Comparison of ENCODE assay signal across 29 cellular contexts in the genomic region with DNA sequence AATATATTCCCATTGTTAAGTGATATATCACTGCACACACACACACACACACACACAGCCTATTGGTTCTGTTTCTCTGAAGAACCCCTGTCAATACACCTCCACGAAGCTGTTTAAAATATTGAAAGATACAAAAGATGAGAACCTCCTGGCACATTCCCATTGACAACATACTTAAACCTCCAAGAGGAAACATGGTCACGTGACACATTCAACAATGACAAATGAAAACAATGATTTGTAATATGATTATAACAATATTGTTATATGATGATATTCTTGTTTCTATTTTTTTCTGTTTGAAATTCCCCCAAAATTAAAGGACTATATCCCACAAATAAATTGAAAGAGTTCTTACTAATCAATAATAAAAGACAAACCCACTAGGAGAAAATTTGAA.
"Had no signal": no experiment of that assay in that cellular context is flagged by ENCODE, and none has a peak within 500 bp of the region (broad histone marks: within the 10 kb centered on the region; RNA-seq: fewer than 3 reads in every experiment).

No MANE protein-coding gene starts in this region.

- H3K79me2 ChIP-seq: parathyroid adenoma had no signal

- H3K9ac ChIP-seq: parathyroid adenoma had no signal

- H3K4me2 ChIP-seq: smooth muscle cell had no signal

- H3K27me3 ChIP-seq: ovary, testis, uterus had no signal

- H3K36me3 ChIP-seq: neutrophil, ovary, spleen, suprapubic skin, tibial artery, transverse colon, upper lobe of right lung, uterus had no signal

- H3K4me3 ChIP-seq: ovary, psoas muscle, skin epidermis, smooth muscle cell, spleen, suprapubic skin, testis, tibial artery, transverse colon, upper lobe of right lung, uterus had no signal

- H3K27ac ChIP-seq: neutrophil, ovary, parathyroid adenoma, psoas muscle, skin epidermis, spleen, suprapubic skin, testis, tibial artery, transverse colon, upper lobe of right lung, uterus had no signal

- ATAC-seq: naive thymus-derived CD8-positive, alpha-beta T cell; natural killer cell treated with Interleukin-12 subunit alpha and Interleukin-12 subunit beta and Interleukin-15 and Interleukin-18, amount 100 ng/mL, for 72 hours; psoas muscle; right cardiac atrium; sciatic nerve; stimulated activated memory B cell treated with anti-CD40 and anti-IgM and Interleukin-4, amounts not matched to agents 10 μg/mL and 1 μg/mL and 100 μg/mL, for 72 hours; stimulated activated naive CD8-positive, alpha-beta T cell treated with anti-CD3 and anti-CD28 coated beads, Interleukin-15, amount 100 ng/mL, for 72 hours; stimulated activated naive CD8-positive, alpha-beta T cell treated with anti-CD3 and anti-CD28 coated beads, Interleukin-15, Interleukin-2, amounts not matched to agents 100 U/mL and 50 U/mL, for 24 hours; upper lobe of right lung had no signal

- DNase-seq: naive thymus-derived CD8-positive, alpha-beta T cell; nephron progenitor cell; nucleus accumbens; ovary; stimulated activated CD4-positive, alpha-beta T cell treated with anti-CD3 and anti-CD28 coated beads, Interleukin-12 subunit alpha, Interleukin-12 subunit beta, amount 100 ng/mL, for 4 hours; stimulated activated CD4-positive, alpha-beta T cell treated with anti-CD3 and anti-CD28 coated beads, Interleukin-1b, Interleukin-23, amount 100 ng/mL, for 48 hours; stimulated activated CD4-positive, alpha-beta T cell treated with anti-CD3 and anti-CD28 coated beads, Interleukin-4, amount 100 ng/mL, for 1 hour; stimulated activated CD4-positive, alpha-beta T cell treated with anti-CD3 and anti-CD28 coated beads, Interleukin-4, amount 100 ng/mL, for 4 hours; stimulated activated CD8-positive, alpha-beta memory T cell treated with anti-CD3 and anti-CD28 coated beads, Interleukin-4, amount 100 ng/mL, for 48 hours; stimulated activated naive CD4-positive, alpha-beta T cell; stimulated activated naive CD8-positive, alpha-beta T cell treated with anti-CD3 and anti-CD28 coated beads, Interleukin-15, amount 100 ng/mL, for 72 hours; stimulated activated naive CD8-positive, alpha-beta T cell treated with anti-CD3 and anti-CD28 coated beads, Interleukin-15, Interleukin-2, amounts not matched to agents 100 U/mL and 50 U/mL, for 24 hours; substantia nigra; testis; tibial artery; transverse colon; upper lobe of right lung; uterus had no signal

- H3K4me1 ChIP-seq: parathyroid adenoma, psoas muscle, spleen, suprapubic skin, tibial artery, transverse colon, upper lobe of right lung, uterus had no signal

- H3K9me3 ChIP-seq: neutrophil, ovary, psoas muscle, spleen, suprapubic skin, testis, tibial artery, transverse colon, upper lobe of right lung, uterus had no signal

- H2AFZ ChIP-seq: parathyroid adenoma had no signal
